7 cellular contexts compared by ENCODE assay signal in genomic region chr12:13099910-13100609, GRCh38. TPM values are rescaled to one million over a fixed set of nuclear protein-coding genes. Genes with fewer than 3 reads are reported as not detected.
A peak's percentile ranks its signal among the peaks of the same experiment; 100 is the strongest.
DNase-seq lines count a peak whose midpoint lies in the region; ATAC-seq and TF ChIP-seq lines count a peak whose summit lies in the region.

No MANE protein-coding gene starts in this region.

- no peak for ATAC-seq in stimulated activated effector memory CD8-positive, alpha-beta T cell treated with anti-CD3 and anti-CD28 coated beads, Interleukin-12 subunit alpha, Interleukin-12 subunit beta, amount 100 ng/mL, for 72 hours

- peak overlapping the region; percentile 70 for H3K4me3 Mint-ChIP-seq in stimulated activated effector memory CD8-positive, alpha-beta T cell treated with anti-CD3 and anti-CD28 coated beads, Interleukin-12 subunit alpha, Interleukin-12 subunit beta, amount 100 ng/mL, for 72 hours

- H3K27ac Mint-ChIP-seq in stimulated activated effector memory CD8-positive, alpha-beta T cell treated with anti-CD3 and anti-CD28 coated beads, Interleukin-12 subunit alpha, Interleukin-12 subunit beta, amount 100 ng/mL, for 72 hours: peak overlapping the region; percentile 96

- no peak for TF ChIP-seq CTCF in WERI-Rb-1 (IDR thresholded peaks at IDR 0.05; ENCODE audit: low read depth, low read length)

- no peaks in the 10 kb centered on the region for H3K9me3 Mint-ChIP-seq in stimulated activated effector memory CD8-positive, alpha-beta T cell treated with anti-CD3 and anti-CD28 coated beads, Interleukin-12 subunit alpha, Interleukin-12 subunit beta, amount 100 ng/mL, for 72 hours

- peak overlapping the region; percentile 50 for H3K4me3 ChIP-seq in WERI-Rb-1 (ENCODE audit: low read depth, low read length)

- no peak overlapping the region; the same call in 1 of the 2 replicates for H3K27ac ChIP-seq in WERI-Rb-1

- no peaks in the 10 kb centered on the region for H3K36me3 ChIP-seq in WERI-Rb-1

- peak; percentile 28 for DNase-seq in HT-29 (ENCODE audit: low spot score)
- no peak for DNase-seq in WERI-Rb-1
- DNase-seq in foreskin melanocyte: peak; percentile 97
- DNase-seq in stimulated activated effector memory CD8-positive, alpha-beta T cell treated with anti-CD3 and anti-CD28 coated beads, Interleukin-12 subunit alpha, Interleukin-12 subunit beta, amount 100 ng/mL, for 72 hours (ENCODE audit: low spot score in 2 of 2): no peak
- DNase-seq in ureter (ENCODE audit: low spot score): no peak
- no peak for DNase-seq in NCI-H446 treated with DMSO at 0.1 percent for 48 hours (lab: John Stamatoyannopoulos, UW)
- no peak for DNase-seq in GOT3 (lab: John Stamatoyannopoulos, UW)

- H3K4me1 Mint-ChIP-seq in stimulated activated effector memory CD8-positive, alpha-beta T cell treated with anti-CD3 and anti-CD28 coated beads, Interleukin-12 subunit alpha, Interleukin-12 subunit beta, amount 100 ng/mL, for 72 hours: peaks cover 58% of the 10 kb centered on the region

- no peaks in the 10 kb centered on the region for H3K27me3 ChIP-seq in WERI-Rb-1 (ENCODE audit: insufficient read depth, low read depth, severe bottlenecking)

- H3K36me3 Mint-ChIP-seq in stimulated activated effector memory CD8-positive, alpha-beta T cell treated with anti-CD3 and anti-CD28 coated beads, Interleukin-12 subunit alpha, Interleukin-12 subunit beta, amount 100 ng/mL, for 72 hours: peaks cover 6% of the 10 kb centered on the region

- no peaks in the 10 kb centered on the region for H3K9me3 ChIP-seq in WERI-Rb-1 (ENCODE audit: severe bottlenecking)

RNA-seq across cellular contexts. Expression of gene GSG1, which starts 3.4 kb away (rescaled TPM):
- total RNA-seq in HT-29 (2014; rRNA removed; shearing (Covaris generic)): not detected in 2 replicates
- total RNA-seq in ureter: not detected

RNA-seq across cellular contexts. Expression of gene FAM234B, which starts 55.9 kb away (rescaled TPM):
- total RNA-seq in HT-29 (2014; rRNA removed; shearing (Covaris generic)): 0.26 and 0.76 TPM in 2 replicates
- total RNA-seq in ureter: 24.9 TPM

Comparison
In these comparisons a context has a peak if more than half of its experiments do, and no peak if none do; other contexts are left out.
1. DNase-seq: peak in HT-29 (single experiment) and foreskin melanocyte (single experiment); none in WERI-Rb-1 (single experiment), stimulated activated effector memory CD8-positive, alpha-beta T cell treated with anti-CD3 and anti-CD28 coated beads, Interleukin-12 subunit alpha, Interleukin-12 subunit beta, amount 100 ng/mL, for 72 hours (0 of 2), ureter (single experiment), NCI-H446 treated with DMSO at 0.1 percent for 48 hours (single experiment) and GOT3 (single experiment).
2. RNA of gene FAM234B, which starts 55.9 kb away (total RNA-seq): 24.9 TPM in ureter (single experiment); 0.26 to 0.76 TPM in HT-29; every median in the first group is over 10 times any median in the second.